ENCODE assay signal across 8 cellular contexts in the genomic region with DNA sequence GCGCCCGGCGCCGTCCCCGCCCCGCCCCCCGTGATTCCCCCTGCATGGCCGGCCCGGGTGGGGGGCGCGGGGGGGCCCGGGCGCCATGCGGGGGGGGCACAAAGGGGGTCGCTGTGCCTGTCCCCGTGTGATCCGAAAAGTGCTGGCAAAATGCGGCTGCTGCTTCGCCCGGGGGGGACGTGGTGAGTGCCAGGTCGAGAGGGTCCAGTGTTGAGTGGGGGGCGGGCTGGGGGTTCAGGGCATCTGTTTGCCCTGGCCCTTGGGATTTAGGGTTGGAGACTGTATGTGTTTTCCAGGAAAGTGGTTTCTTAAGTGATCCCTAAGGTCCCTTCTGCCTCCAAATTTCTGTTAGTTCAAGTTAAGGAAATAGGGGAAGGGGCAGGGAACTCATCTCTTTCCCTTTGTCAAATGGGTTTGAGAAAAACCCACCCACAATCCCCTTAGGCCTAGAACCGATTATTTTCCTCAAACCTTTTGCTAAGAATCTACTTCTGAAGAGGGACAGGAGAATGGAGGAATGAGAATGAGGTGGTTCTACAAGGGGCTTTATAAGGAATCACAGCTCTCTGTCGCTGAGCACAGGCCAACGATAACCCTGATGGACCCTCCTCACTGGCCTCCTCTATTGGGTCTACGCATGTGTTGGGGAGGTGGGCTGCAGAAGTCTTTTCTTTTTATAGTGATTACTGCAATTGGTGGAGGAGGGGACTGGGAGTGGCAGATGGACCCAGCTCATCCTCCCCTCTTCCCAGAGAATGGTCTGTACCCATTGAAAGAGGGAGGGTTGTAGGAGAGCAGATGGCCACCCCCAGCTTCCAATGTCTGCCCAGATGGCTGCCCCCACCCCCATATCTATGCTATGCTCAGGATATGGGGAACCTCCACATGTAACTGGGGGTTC. TPM values are rescaled to one million over a fixed set of nuclear protein-coding genes. Genes with fewer than 3 reads are reported as not detected.
DNase-seq lines count a peak whose midpoint lies in the region; ATAC-seq and TF ChIP-seq lines count a peak whose summit lies in the region.

No MANE protein-coding gene starts in this region.

- peaks cover 0 to 1% of the 10 kb centered on the region in 2 donors for H3K36me3 Mint-ChIP-seq in CD14-positive monocyte

- H3K4me1 ChIP-seq in Loucy (ENCODE audit: insufficient read depth, low read length, poor library complexity, severe bottlenecking): peaks cover 27% of the 10 kb centered on the region

- no peaks in the 10 kb centered on the region for H3K27me3 ChIP-seq in Loucy (ENCODE audit: insufficient read depth, low read length, poor library complexity, severe bottlenecking)
- H3K27me3 ChIP-seq in neural cell (ENCODE audit: insufficient read depth, low read depth, low read length): peaks cover 13% of the 10 kb centered on the region

- intact Hi-C loops in CD14-positive monocyte (cut with micrococcal nuclease): no loop called here

- H3K4me3 ChIP-seq in Loucy (ENCODE audit: low read length, poor library complexity, severe bottlenecking) (peak overlapping the region; percentile 85), neural cell (ENCODE audit: low read length) (peak overlapping the region; percentile 69)

- H3K79me2 ChIP-seq in Loucy (ENCODE audit: insufficient read depth, low read length) (no peaks in the 10 kb centered on the region), neural cell (replicated peaks; ENCODE audit: insufficient read depth, low read length) (no peaks in the 10 kb centered on the region)

- H3K9ac ChIP-seq in Loucy (ENCODE audit: low read depth, low read length, poor library complexity, severe bottlenecking): peak overlapping the region; percentile 91
- H3K9ac ChIP-seq in neural cell (ENCODE audit: low read length): peak overlapping the region; percentile 66

- peaks cover 72 to 78% (median 78%) of the 10 kb centered on the region in 3 donors for H3K27me3 Mint-ChIP-seq in CD14-positive monocyte (ENCODE audit: low read depth in 3 of 3)

- no peak for TF ChIP-seq CTCF in CD14-positive monocyte (IDR thresholded peaks at IDR 0.05)
- TF ChIP-seq CTCF in Loucy (conservative IDR thresholded peaks at IDR 0.05; ENCODE audit: low read length): no peak
- no peak for TF ChIP-seq CTCF in neural cell (IDR thresholded peaks at IDR 0.05; ENCODE audit: poor library complexity, severe bottlenecking)

- no peak for DNase-seq in CD14-positive monocyte (ENCODE audit: low spot score)
- DNase-seq in cerebellum (ENCODE audit: low spot score): peak; percentile 90
- DNase-seq in HEK293T (ENCODE audit: extremely low spot score): no peak
- no peak for DNase-seq in NCI-H748 (lab: John Stamatoyannopoulos, UW; ENCODE audit: unreplicated experiment)
- DNase-seq in erythroblast (lab: John Stamatoyannopoulos, UW): no peak

- no peaks in the 10 kb centered on the region for H3K9me2 ChIP-seq in Loucy (replicated peaks; ENCODE audit: low read depth, low read length)
- H3K9me2 ChIP-seq in neural cell (ENCODE audit: insufficient read depth, low read length): no peaks in the 10 kb centered on the region

- no peak for TF ChIP-seq EP300 in neural cell (conservative IDR thresholded peaks at IDR 0.05; ENCODE audit: poor library complexity, severe bottlenecking)

- peak overlapping the region; percentile 61 to 80 for H3K4me3 Mint-ChIP-seq in CD14-positive monocyte

- ATAC-seq in HG03175 (IDR thresholded peaks at IDR 0.05; ENCODE audit: unreplicated experiment): no peak

- H3K36me3 ChIP-seq in Loucy (ENCODE audit: insufficient read depth, low read length): no peaks in the 10 kb centered on the region
- H3K36me3 ChIP-seq in neural cell (ENCODE audit: insufficient read depth, low read length): no peaks in the 10 kb centered on the region

- POLR2A ChIA-PET in HEK293T (lab: Yijun Ruan, JAX): interaction anchor here (0.7 to 4.7 kb wide), 12 partner anchors 8 to 152 kb away, joined by 3 to 41 read pairs (median 4); a partner anchor contains a TSS

- no peaks in the 10 kb centered on the region for H3K9me3 ChIP-seq in Loucy (ENCODE audit: insufficient read depth, low read depth, low read length)
- no peaks in the 10 kb centered on the region for H3K9me3 ChIP-seq in neural cell (ENCODE audit: low read length)

- H3K27ac ChIP-seq in neural cell (ENCODE audit: low read length): no peak overlapping the region

- H3K4me2 ChIP-seq in Loucy (ENCODE audit: low read depth, low read length, poor library complexity, severe bottlenecking) (peak overlapping the region; percentile 59), neural cell (ENCODE audit: low read length) (no peak overlapping the region)

- 0 out of 2 replicates have a peak overlapping the region, but pooled peaks have one; percentile 0 for H2AFZ ChIP-seq in Loucy (ENCODE audit: low read length)
- no peak overlapping the region for H2AFZ ChIP-seq in neural cell (ENCODE audit: low read depth, low read length)

- H3K4me1 Mint-ChIP-seq in CD14-positive monocyte: peaks cover 16% of the 10 kb centered on the region

- peaks cover 0 to 18% (median 2%) of the 10 kb centered on the region in 7 donors for H3K9me3 Mint-ChIP-seq in CD14-positive monocyte

- no peaks in the 10 kb centered on the region for H4K20me1 ChIP-seq in Loucy (ENCODE audit: insufficient read depth, low read length, poor library complexity, severe bottlenecking)
- no peaks in the 10 kb centered on the region for H4K20me1 ChIP-seq in neural cell (ENCODE audit: insufficient read depth)

- no peak overlapping the region for H3K27ac Mint-ChIP-seq in CD14-positive monocyte

- no peaks in the 10 kb centered on the region for H3F3A ChIP-seq in Loucy (ENCODE audit: low read depth)
- H3F3A ChIP-seq in neural cell (ENCODE audit: insufficient read depth, low read length, poor library complexity, severe bottlenecking): no peaks in the 10 kb centered on the region

- CTCF ChIA-PET in HEK293T (lab: Yijun Ruan, JAX): interaction anchor here (0.7 to 3.0 kb wide), 3 partner anchors 9 to 28 kb away, joined by 3 to 20 read pairs (median 3); no protein-coding TSS in a partner anchor

- TF ChIP-seq RAD21 in neural cell (conservative IDR thresholded peaks at IDR 0.05): no peak

- no peak for TF ChIP-seq POLR2A in erythroblast (IDR thresholded peaks at IDR 0.05; ENCODE audit: low read length)

TF ChIP-seq in neural cell, 6 proteins besides CTCF, POLR2A, EP300 and RAD21:
- no peak for TF ChIP-seq MXI1 (conservative IDR thresholded peaks at IDR 0.05; ENCODE audit: poor library complexity, severe bottlenecking)

TF ChIP-seq in HEK293T, 16 proteins besides CTCF, POLR2A, EP300 and RAD21:
- TF ChIP-seq TARDBP (IDR thresholded peaks at IDR 0.05) (no peak), L3MBTL2 (conservative IDR thresholded peaks at IDR 0.05) (no peak), LEF1 (IDR thresholded peaks at IDR 0.05; ENCODE audit: borderline replicate concordance) (no peak), ZNF384 (IDR thresholded peaks at IDR 0.05) (no peak), NFRKB (IDR thresholded peaks at IDR 0.05) (no peak)

RNA-seq across cellular contexts. Expression of a gene that starts 0.8 kb away (rescaled TPM):
- not detected for polyA plus RNA-seq in CD14-positive monocyte
- 25.7 TPM for total RNA-seq in cerebellum
- polyA plus RNA-seq in neural cell: 12.9 and 18.8 TPM in 2 replicates
- polyA minus RNA-seq in neural cell: 6.6 and 6.7 TPM in 2 replicates

RNA-seq across cellular contexts. Expression of a gene that starts 7.4 kb away (rescaled TPM):
- under 1 TPM in 1 of 2 donors, not detected in 1; 0.08 TPM for polyA plus RNA-seq in CD14-positive monocyte
- total RNA-seq in cerebellum: 49.6 TPM
- 141 and 163 TPM in 2 replicates for polyA plus RNA-seq in neural cell
- 68.3 and 78.4 TPM in 2 replicates for polyA minus RNA-seq in neural cell

RNA-seq across cellular contexts. Expression of a gene that starts 20.9 kb away (rescaled TPM):
- polyA plus RNA-seq in CD14-positive monocyte: not detected
- total RNA-seq in cerebellum: 36.3 TPM
- polyA plus RNA-seq in neural cell: 99.9 and 152 TPM in 2 replicates
- 113 and 119 TPM in 2 replicates for polyA minus RNA-seq in neural cell

RNA-seq across cellular contexts. Expression of a gene that starts 21.1 kb away (rescaled TPM):
- polyA plus RNA-seq in CD14-positive monocyte (10 to 100 TPM; 12.3 to 16.9 TPM), neural cell (22.1 and 31.0 TPM in 2 replicates)
- 13.6 TPM for total RNA-seq in cerebellum
- polyA minus RNA-seq in neural cell: 13.1 and 21.6 TPM in 2 replicates

Comparison
In these comparisons a context has a peak if more than half of its experiments do, and no peak if none do; other contexts are left out.
1. RNA of a gene that starts 0.8 kb away (polyA plus RNA-seq): 12.9 to 18.8 TPM in neural cell; not detected in CD14-positive monocyte; every median in the first group is over 10 times any median in the second.
2. RNA of a gene that starts 7.4 kb away (polyA plus RNA-seq): 141 to 163 TPM in neural cell; 0.08 TPM in CD14-positive monocyte; every median in the first group is over 100 times any median in the second.
3. RNA of a gene that starts 20.9 kb away (polyA plus RNA-seq): 99.9 to 152 TPM in neural cell; not detected in CD14-positive monocyte; every median in the first group is over 100 times any median in the second.